In genomic region chr12:121138284-121138683, GRCh38 we compare ENCODE assay signal across 23 cellular contexts. TPM values are rescaled to one million over a fixed set of nuclear protein-coding genes. Genes with fewer than 3 reads are reported as not detected.
DNase-seq lines count a peak whose midpoint lies in the region; ATAC-seq, FAIRE-seq and TF ChIP-seq lines count a peak whose summit lies in the region.
"Had no signal": no experiment of that assay in that cellular context is flagged by ENCODE, and none has a peak within 500 bp of the region (broad histone marks: within the 10 kb centered on the region; RNA-seq: fewer than 3 reads in every experiment).

No MANE protein-coding gene starts in this region.

- TF ChIP-seq CTCF in K562 (IDR thresholded peaks at IDR 0.05 in 2 of 3, conservative IDR thresholded peaks at IDR 0.05 in 1 of 3; ENCODE audit: insufficient read depth in 2 of 3, low read depth in 1 of 3, low read length in 3 of 3) (no peak), neural progenitor cell (IDR thresholded peaks at IDR 0.05) (no peak), breast epithelium (IDR thresholded peaks at IDR 0.05) (no peak)

- peaks cover 4% of the 10 kb centered on the region for H3K27me3 Mint-ChIP-seq in neural progenitor cell (ENCODE audit: insufficient read depth, low read depth)
- H3K27me3 Mint-ChIP-seq: activated CD4-positive, alpha-beta T cell treated with anti-CD3 and anti-CD28 coated beads, Interleukin-2, amount 10 ng/mL, durations not matched to agents 24 days and 14 days had no signal

- H3K9me3 Mint-ChIP-seq in neural progenitor cell = peaks cover 3% of the 10 kb centered on the region
- H3K9me3 Mint-ChIP-seq: CD8-positive, alpha-beta T cell had no signal

- DNase-seq in NCI-H446 (lab: John Stamatoyannopoulos, UW) = peak; percentile 8 to 22
- DNase-seq in NCI-H446 treated with DMSO at 0.1 percent for 48 hours (lab: John Stamatoyannopoulos, UW) = no peak
- DNase-seq in MV-4-11 (lab: John Stamatoyannopoulos, UW) = peak; percentile 21
- DNase-seq in K562 (ENCODE audit: extremely low read depth in 1 of 4, low spot score in 3 of 4) = peak; percentile 32 to 73 (median 65)
- DNase-seq in neural progenitor cell (ENCODE audit: low spot score) = no peak
- DNase-seq in DMS153 (lab: John Stamatoyannopoulos, UW) = no peak
- no peak for DNase-seq in breast epithelium (ENCODE audit: low spot score in 2 of 2)
- DNase-seq: 8988T; activated CD4-positive, alpha-beta T cell treated with anti-CD3 and anti-CD28 coated beads, Interleukin-2, amount 10 ng/mL, durations not matched to agents 24 days and 14 days; activated naive CD4-positive, alpha-beta T cell treated with Interleukin-2 at 50 U/mL for 16 hours; activated T-cell treated with anti-CD3 and anti-CD28 coated beads, Interleukin-2, amount 50 U/mL, for 48 hours; aorta; CD8-positive, alpha-beta T cell; central memory CD4-positive, alpha-beta T cell; heart left ventricle; left colon; NCI-H1436; NCI-H2107; PC-9; SHP77 had no signal

- no peak overlapping the region for H3K9ac ChIP-seq in K562 (ENCODE audit: insufficient read depth in 1 of 2, low read depth in 2 of 2, low read length in 2 of 2)
- H3K9ac ChIP-seq in neural progenitor cell = no peak overlapping the region

- H3K4me1 ChIP-seq in K562 (replicated peaks in 1 of 2; ENCODE audit: control insufficient read depth in 2 of 2, insufficient read depth in 2 of 2, low read length in 2 of 2) = peaks cover 0 to under 1% of the 10 kb centered on the region in 2 experiments; a peak in 3 of 5 replicates
- H3K4me1 ChIP-seq in neural progenitor cell = peaks cover under 1% of the 10 kb centered on the region
- peaks cover 0 to 2% of the 10 kb centered on the region in 2 donors for H3K4me1 ChIP-seq in breast epithelium
- H3K4me1 ChIP-seq: HAP-1 had no signal

- peaks cover 2% of the 10 kb centered on the region for H3K4me1 Mint-ChIP-seq in neural progenitor cell

- H3K36me3 Mint-ChIP-seq in neural progenitor cell = no peaks in the 10 kb centered on the region

- H2AFZ ChIP-seq in K562 (ENCODE audit: low read depth, low read length) (peak overlapping the region; percentile 54), neural progenitor cell (replicated peaks) (peak overlapping the region; percentile 4)
- H2AFZ ChIP-seq: PC-9 had no signal

- CTCF ChIA-PET in K562 (lab: Yijun Ruan, JAX; ENCODE audit: low intra/inter-chr PET ratio) = no interaction called here

- TF ChIP-seq POLR2A in K562 (conservative IDR thresholded peaks at IDR 0.05) (no peak), breast epithelium (IDR thresholded peaks at IDR 0.05) (no peak)

- H3K79me2 ChIP-seq in K562 (ENCODE audit: control insufficient read depth, insufficient read depth, low read length) = no peaks in the 10 kb centered on the region
- H3K79me2 ChIP-seq in neural progenitor cell (ENCODE audit: low read depth) = no peaks in the 10 kb centered on the region

- H3K27me3 ChIP-seq in K562 (ENCODE audit: control insufficient read depth in 2 of 2, insufficient read depth in 2 of 2, low read length in 2 of 2) (no peaks in the 10 kb centered on the region), neural progenitor cell (no peaks in the 10 kb centered on the region), breast epithelium (no peaks in the 10 kb centered on the region)
- H3K27me3 ChIP-seq: heart left ventricle had no signal

- no peaks in the 10 kb centered on the region for H3K9me1 ChIP-seq in K562 (ENCODE audit: control insufficient read depth, insufficient read depth, low read length)

- POLR2A ChIA-PET in K562 (lab: Yijun Ruan, JAX) = interaction anchor here (0.6 kb wide), 1 partner anchor 13 kb away, joined by 3 read pairs; no protein-coding TSS in a partner anchor

- ATAC-seq in K562 (peak; percentile 94), GM19397 (IDR thresholded peaks at IDR 0.05; ENCODE audit: unreplicated experiment) (no peak)
- ATAC-seq: CD8-positive, alpha-beta T cell; heart left ventricle; left colon had no signal

- intact Hi-C loops in K562 (cut with micrococcal nuclease) = no loop called here
- intact Hi-C loops in breast epithelium (cut with DNase I; ENCODE audit: low total_unique reads) = no loop called here

- TF ChIP-seq EP300 in K562 (IDR thresholded peaks at IDR 0.05; ENCODE audit: low read length) = no peak

- H3K36me3 ChIP-seq in K562 (ENCODE audit: control insufficient read depth, insufficient read depth, low read length) = no peaks in the 10 kb centered on the region
- no peaks in the 10 kb centered on the region for H3K36me3 ChIP-seq in neural progenitor cell
- no peaks in the 10 kb centered on the region for H3K36me3 ChIP-seq in breast epithelium
- H3K36me3 ChIP-seq: HAP-1, heart left ventricle had no signal

- H3K4me3 ChIP-seq in K562 (no peak overlapping the region), neural progenitor cell (no peak overlapping the region), breast epithelium (no peak overlapping the region)
- H3K4me3 ChIP-seq: HAP-1, heart left ventricle, PC-9 had no signal

- no TSS peak for BruUV-seq in K562 (replicated peaks; lab: Mats Ljungman, UMichigan)

- H4K20me1 ChIP-seq in K562 (replicated peaks; ENCODE audit: control insufficient read depth, insufficient read depth, low read length) = no peaks in the 10 kb centered on the region
- no peaks in the 10 kb centered on the region for H4K20me1 ChIP-seq in neural progenitor cell (ENCODE audit: low read depth)

- FAIRE-seq in K562 (lab: Jason Lieb, UNC) = peak; percentile 61

- H3K27ac ChIP-seq in K562 (ENCODE audit: extremely low read depth, low read depth, low read length) (no peak overlapping the region), neural progenitor cell (no peak overlapping the region), breast epithelium (no peak overlapping the region)
- H3K27ac ChIP-seq: epithelial cell of prostate, heart left ventricle, PC-9 had no signal

- in situ Hi-C loops in K562 (cut with MboI) = no loop called here

- H3F3A ChIP-seq in neural progenitor cell (ENCODE audit: low read depth) = no peaks in the 10 kb centered on the region

- TF ChIP-seq RAD21 in K562 (CRISPR knock-in tag; conservative IDR thresholded peaks at IDR 0.05 in 1 of 2, IDR thresholded peaks at IDR 0.05 in 1 of 2) = no peak

- H3K9me3 ChIP-seq in K562 (replicated peaks; ENCODE audit: control insufficient read depth, insufficient read depth, low read depth, low read length) (no peaks in the 10 kb centered on the region), neural progenitor cell (ENCODE audit: low read depth) (no peaks in the 10 kb centered on the region), breast epithelium (no peaks in the 10 kb centered on the region)
- H3K9me3 ChIP-seq: HAP-1 had no signal

- H3K4me2 ChIP-seq in K562 (ENCODE audit: insufficient read depth, low read length) = peak overlapping the region; percentile 29
- H3K4me2 ChIP-seq in neural progenitor cell = no peak overlapping the region
- H3K4me2 ChIP-seq: PC-9 had no signal

- no peak overlapping the region for H3K4me3 Mint-ChIP-seq in neural progenitor cell
- H3K4me3 Mint-ChIP-seq: activated CD4-positive, alpha-beta T cell treated with anti-CD3 and anti-CD28 coated beads, Interleukin-2, amount 10 ng/mL, durations not matched to agents 24 days and 14 days; CD8-positive, alpha-beta T cell had no signal

- H3K27ac Mint-ChIP-seq in neural progenitor cell = no peak overlapping the region
- H3K27ac Mint-ChIP-seq: activated CD4-positive, alpha-beta T cell treated with anti-CD3 and anti-CD28 coated beads, Interleukin-2, amount 10 ng/mL, durations not matched to agents 24 days and 14 days; CD8-positive, alpha-beta T cell had no signal

- 39% methylated on average over 5 of the region's 5 CpGs for WGBS in K562 (ENCODE audit: insufficient coverage, low coverage, missing lambda C conversion rate)

TF ChIP-seq in K562, 482 proteins besides CTCF, POLR2A, EP300 and RAD21 (continues in another document):
- TF ChIP-seq, protein P1, sequence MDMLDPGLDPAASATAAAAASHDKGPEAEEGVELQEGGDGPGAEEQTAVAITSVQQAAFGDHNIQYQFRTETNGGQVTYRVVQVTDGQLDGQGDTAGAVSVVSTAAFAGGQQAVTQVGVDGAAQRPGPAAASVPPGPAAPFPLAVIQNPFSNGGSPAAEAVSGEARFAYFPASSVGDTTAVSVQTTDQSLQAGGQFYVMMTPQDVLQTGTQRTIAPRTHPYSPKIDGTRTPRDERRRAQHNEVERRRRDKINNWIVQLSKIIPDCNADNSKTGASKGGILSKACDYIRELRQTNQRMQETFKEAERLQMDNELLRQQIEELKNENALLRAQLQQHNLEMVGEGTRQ (CRISPR knock-in tag; IDR thresholded peaks at IDR 0.05) = peak; percentile 99
- TF ChIP-seq NFXL1 (CRISPR knock-in tag; IDR thresholded peaks at IDR 0.05) = no peak
- TF ChIP-seq CBX2 (IDR thresholded peaks at IDR 0.05; ENCODE audit: insufficient read depth, low read length, poor library complexity, severe bottlenecking) = no peak
- TF ChIP-seq ZNF282 (CRISPR knock-in tag; IDR thresholded peaks at IDR 0.05) = no peak
- TF ChIP-seq FOS (IDR thresholded peaks at IDR 0.05; ENCODE audit: extremely low read depth, insufficient read length) = peak; percentile 81
- TF ChIP-seq SLC30A9 (CRISPR knock-in tag; IDR thresholded peaks at IDR 0.05) = no peak
- TF ChIP-seq SIN3B (IDR thresholded peaks at IDR 0.05; ENCODE audit: low read depth) = no peak
- no peak for TF ChIP-seq EWSR1 (IDR thresholded peaks at IDR 0.05; ENCODE audit: borderline replicate concordance, low read depth, partially characterized antibody)
- no peak for TF ChIP-seq KDM4B (IDR thresholded peaks at IDR 0.05; ENCODE audit: borderline replicate concordance in 2 of 2, low read depth in 1 of 2)

RNA-seq across cellular contexts. Expression of gene P2RX7, which starts 5.6 kb away (rescaled TPM):
- 0.42 TPM in 1 of 2 replicates, not detected in the other for total RNA-seq in K562 (2011; cell fraction: chromatin; rRNA removed; ENCODE audit: low replicate concordance)
- total RNA-seq in K562 (2011; cell fraction: nucleolus; rRNA removed) = 0.13 TPM in 1 of 2 replicates, not detected in the other
- 0.31 and 0.37 TPM in 2 replicates for total RNA-seq in K562 (2011; cell fraction: nucleoplasm; rRNA removed)
- total RNA-seq in K562 (2014; rRNA removed) (0.09 and 0.20 TPM in 2 replicates), K562 (2014; rRNA removed; fragmentation: Illumina TruSeq; extraction: Trizol) (0.38 and 0.44 TPM in 2 replicates), K562 (2015; rRNA removed; fragmentation: Illumina TruSeq; extraction: Trizol) (0.25 and 0.30 TPM in 2 replicates), K562 (2021) (0.40 TPM in 2 replicates), neural progenitor cell (ENCODE audit: low replicate concordance) (0.46 and 0.71 TPM in 2 replicates), breast epithelium (1 to 10 TPM; 3.8 to 8.5 (median 3.9) TPM)
- polyA plus RNA-seq in K562 (2011; rRNA removed) (0.04 and 0.12 TPM in 2 replicates), K562 (2014; fragmentation: Illumina TruSeq; extraction: Trizol) (0.46 and 0.65 TPM in 2 replicates), K562 (2014; fragmentation: Nextera tagmentation; extraction: Ambion mirVana) (under 1 TPM; 0.30 to 0.38 TPM), K562 (2014; rRNA removed) (0.15 and 0.27 TPM in 2 replicates)
- 0.04 TPM in 1 of 2 replicates, not detected in the other for polyA plus RNA-seq in K562 (2011; cell fraction: cytosol; rRNA removed)
- polyA plus RNA-seq in K562 (2011; cell fraction: nucleus; rRNA removed) = 0.08 TPM in 1 of 2 replicates, not detected in the other
- 0.68 and 6.5 TPM in 2 replicates for polyA plus RNA-seq in K562 (2012)
- polyA minus RNA-seq in K562 (2011; rRNA and poly(A)+ RNA removed) = not detected in 2 replicates
- not detected in 2 replicates for polyA minus RNA-seq in K562 (2011; cell fraction: cytosol; rRNA and poly(A)+ RNA removed)
- polyA minus RNA-seq in K562 (2011; cell fraction: nucleus; rRNA and poly(A)+ RNA removed) = not detected in 2 replicates

Comparison
In these comparisons a context has a peak if more than half of its experiments do, and no peak if none do; other contexts are left out.
1. DNase-seq: peak in NCI-H446 (2 of 2), MV-4-11 (single experiment) and K562 (4 of 4); none in NCI-H446 treated with DMSO at 0.1 percent for 48 hours (single experiment), neural progenitor cell (single experiment), DMS153 (single experiment) and breast epithelium (0 of 2).